In genomic region chr2:161419338-161419965, GRCh38 we compare ENCODE assay signal across 18 cellular contexts. TPM values are rescaled to one million over a fixed set of nuclear protein-coding genes. Genes with fewer than 3 reads are reported as not detected.
DNase-seq lines count a peak whose midpoint lies in the region; ATAC-seq, FAIRE-seq and TF ChIP-seq lines count a peak whose summit lies in the region.
"Had no signal": no experiment of that assay in that cellular context is flagged by ENCODE, and none has a peak within 500 bp of the region (broad histone marks: within the 10 kb centered on the region; RNA-seq: fewer than 3 reads in every experiment).

No MANE protein-coding gene starts in this region.

- POLR2A ChIA-PET in GM12878 (lab: Charles Lee), result no interaction called here

- WGBS in GM12878 (ENCODE audit: insufficient coverage, insufficient replicate concordance, low lambda C conversion rate, missing lambda C conversion rate), result 38% methylated on average over 3 of the region's 3 CpGs
- 72% methylated on average over 3 of the region's 3 CpGs for WGBS in mammary epithelial cell (ENCODE audit: low coverage, missing lambda C conversion rate)

- no peaks in the 10 kb centered on the region for H3K9me3 Mint-ChIP-seq in stimulated activated naive CD8-positive, alpha-beta T cell treated with anti-CD3 and anti-CD28 coated beads, Interleukin-15, Interleukin-2, amounts not matched to agents 100 ng/mL and 50 ng/mL, for 24 hours
- peaks cover 3% of the 10 kb centered on the region for H3K9me3 Mint-ChIP-seq in nephron progenitor cell

- H3K4me3 ChIP-seq in GM12878 (peak overlapping the region; percentile 36; the same call in 1 of the 2 replicates), mammary epithelial cell (replicated peaks in 1 of 3; ENCODE audit: insufficient read depth in 1 of 3, low read depth in 2 of 3, low read length in 3 of 3) (no peak overlapping the region)
- H3K4me3 ChIP-seq: mucosa of descending colon, thyroid gland had no signal

- H3K36me3 Mint-ChIP-seq in stimulated activated naive CD8-positive, alpha-beta T cell treated with anti-CD3 and anti-CD28 coated beads, Interleukin-15, Interleukin-2, amounts not matched to agents 100 ng/mL and 50 ng/mL, for 24 hours (ENCODE audit: low read depth), result peaks cover 6% of the 10 kb centered on the region
- no peaks in the 10 kb centered on the region for H3K36me3 Mint-ChIP-seq in nephron progenitor cell (ENCODE audit: low read depth)

- no peak for DNase-seq in stimulated activated naive CD8-positive, alpha-beta T cell treated with anti-CD3 and anti-CD28 coated beads, Interleukin-15, Interleukin-2, amounts not matched to agents 100 U/mL and 50 U/mL, for 24 hours
- DNase-seq in GM12878 (ENCODE audit: low read depth, low spot score) (no peak), nephron progenitor cell (no peak), mammary epithelial cell (no peak), dermis blood vessel endothelial cell (no peak)
- DNase-seq in effector CD4-positive, alpha-beta T cell, result no peak
- DNase-seq: activated CD4-positive, alpha-beta T cell treated with anti-CD3 and anti-CD28 coated beads, Interleukin-2, amount 50 U/mL, for 1 hour; activated gamma-delta T cell treated with Interleukin-2 at 50 U/mL for 16 hours; effector memory CD4-positive, alpha-beta T cell; NCI-H1436 treated with DMSO at 0.1 percent for 48 hours; thyroid gland had no signal

- TF ChIP-seq POLR2A in GM12878 (IDR thresholded peaks at IDR 0.05; ENCODE audit: low read depth, low read length), result no peak

- H3K9ac ChIP-seq in GM12878 (ENCODE audit: control insufficient read depth, insufficient read depth, low read length) (no peak overlapping the region), mammary epithelial cell (ENCODE audit: insufficient read depth, low read length) (no peak overlapping the region)

- dilution Hi-C loops in mammary epithelial cell (cut with HindIII; ENCODE audit: low sequenced_read_pairs), result no loop called here

- no peaks in the 10 kb centered on the region; the same call in 2 of the 3 replicates for H3K9me3 ChIP-seq in GM12878 (replicated peaks; ENCODE audit: control insufficient read depth, insufficient read depth, low read length)
- no peaks in the 10 kb centered on the region for H3K9me3 ChIP-seq in mammary epithelial cell (replicated peaks; ENCODE audit: insufficient read depth, low read length)
- H3K9me3 ChIP-seq: mucosa of descending colon, thyroid gland had no signal

- no peak overlapping the region for H3K27ac ChIP-seq in GM12878 (ENCODE audit: control insufficient read depth, insufficient read depth)
- H3K27ac ChIP-seq in mammary epithelial cell (ENCODE audit: insufficient read depth, low read depth, low read length), result no peak overlapping the region
- H3K27ac ChIP-seq: thyroid gland had no signal

- no peaks in the 10 kb centered on the region for H4K20me1 ChIP-seq in GM12878 (ENCODE audit: control insufficient read depth, insufficient read depth)
- H4K20me1 ChIP-seq in mammary epithelial cell (ENCODE audit: insufficient read depth, low read length), result peaks cover 2% of the 10 kb centered on the region

- H2AFZ ChIP-seq in GM12878 (ENCODE audit: control insufficient read depth, low read depth, low read length) (no peak overlapping the region), mammary epithelial cell (ENCODE audit: low read depth, low read length) (no peak overlapping the region)

- peaks cover 90% of the 10 kb centered on the region for H3K27me3 Mint-ChIP-seq in stimulated activated naive CD8-positive, alpha-beta T cell treated with anti-CD3 and anti-CD28 coated beads, Interleukin-15, Interleukin-2, amounts not matched to agents 100 ng/mL and 50 ng/mL, for 24 hours
- H3K27me3 Mint-ChIP-seq in nephron progenitor cell (ENCODE audit: low read depth, poor library complexity), result peaks cover 100% of the 10 kb centered on the region

- ATAC-seq in stimulated activated naive CD8-positive, alpha-beta T cell treated with anti-CD3 and anti-CD28 coated beads, Interleukin-15, Interleukin-2, amounts not matched to agents 100 U/mL and 50 U/mL, for 24 hours, result no peak
- ATAC-seq in GM12878, result no peak
- ATAC-seq in HG03196 (IDR thresholded peaks at IDR 0.05; ENCODE audit: unreplicated experiment), result no peak
- ATAC-seq: left ventricle myocardium superior, right cardiac atrium had no signal

- no peak for TF ChIP-seq EP300 in GM12878 (IDR thresholded peaks at IDR 0.05; ENCODE audit: borderline replicate concordance in 1 of 2, control insufficient read depth in 1 of 2, low read depth in 2 of 2, low read length in 2 of 2)

- in situ Hi-C loops in GM12878 (cut with MboI), result no loop called here
- in situ Hi-C loops in mammary epithelial cell (cut with MboI; ENCODE audit: low sequenced_read_pairs in 2 of 2), result no loop called here

- BruUV-seq in GM12878 (replicated peaks; lab: Mats Ljungman, UMichigan), result no TSS peak
- BruUV-seq in mammary epithelial cell (replicated peaks; lab: Mats Ljungman, UMichigan), result no TSS peak

- H3K4me1 Mint-ChIP-seq in stimulated activated naive CD8-positive, alpha-beta T cell treated with anti-CD3 and anti-CD28 coated beads, Interleukin-15, Interleukin-2, amounts not matched to agents 100 ng/mL and 50 ng/mL, for 24 hours (ENCODE audit: low read depth), result peaks cover 58% of the 10 kb centered on the region
- H3K4me1 Mint-ChIP-seq in nephron progenitor cell, result peaks cover 36% of the 10 kb centered on the region

- H3K4me2 ChIP-seq in GM12878 (ENCODE audit: control insufficient read depth, insufficient read depth) (no peak overlapping the region), mammary epithelial cell (ENCODE audit: insufficient read depth, low read depth, low read length) (no peak overlapping the region)

- FAIRE-seq in GM12878 (lab: Jason Lieb, UNC), result no peak

- no peak for TF ChIP-seq RAD21 in GM12878 (IDR thresholded peaks at IDR 0.05; ENCODE audit: insufficient read depth, low read depth, low read length)

- peaks cover 5% of the 10 kb centered on the region; the same call in 1 of the 2 replicates for H3K4me1 ChIP-seq in GM12878 (ENCODE audit: control insufficient read depth, insufficient read depth, low read length)
- H3K4me1 ChIP-seq in mammary epithelial cell (ENCODE audit: insufficient read depth, low read length), result peaks cover 24% of the 10 kb centered on the region

- CTCF ChIA-PET in GM12878 (lab: Yijun Ruan, JAX), result interaction anchor here (1.3 kb wide), 1 partner anchor 31 kb away, joined by 3 read pairs; no protein-coding TSS in a partner anchor
- CTCF ChIA-PET in mammary epithelial cell (lab: Charles Lee; ENCODE audit: low non-redundant PET), result no interaction called here

- RAD21 ChIA-PET in GM12878 (lab: Charles Lee; ENCODE audit: unreplicated experiment), result no interaction called here

- H3K36me3 ChIP-seq in GM12878 (ENCODE audit: control insufficient read depth in 2 of 2, insufficient read depth in 2 of 2, low read length in 1 of 2), result no peaks in the 10 kb centered on the region
- H3K36me3 ChIP-seq in mammary epithelial cell (ENCODE audit: insufficient read depth, low read length), result no peaks in the 10 kb centered on the region
- H3K36me3 ChIP-seq: thyroid gland had no signal

- H3K4me3 Mint-ChIP-seq in stimulated activated naive CD8-positive, alpha-beta T cell treated with anti-CD3 and anti-CD28 coated beads, Interleukin-15, Interleukin-2, amounts not matched to agents 100 ng/mL and 50 ng/mL, for 24 hours, result peak overlapping the region; percentile 45
- peak overlapping the region; percentile 44 for H3K4me3 Mint-ChIP-seq in nephron progenitor cell

- SMC1A ChIA-PET in GM12878 (lab: Charles Lee; ENCODE audit: uncharacterized antibody, unreplicated experiment), result interaction anchor here (0.6 to 0.9 kb wide), 2 partner anchors 17 to 33 kb away, joined by 3 read pairs; no protein-coding TSS in a partner anchor

- H3K27me3 ChIP-seq in GM12878 (replicated peaks in 1 of 2; ENCODE audit: control insufficient read depth in 2 of 2, insufficient read depth in 2 of 2, low read length in 1 of 2) (peaks cover 27 to 56% of the 10 kb centered on the region in 2 experiments), mammary epithelial cell (ENCODE audit: insufficient read depth, low read length) (peaks cover 62% of the 10 kb centered on the region)

- intact Hi-C loops in GM12878 (cut with micrococcal nuclease; ENCODE audit: unreplicated experiment), result no loop called here
- intact Hi-C loops in mammary epithelial cell (cut with micrococcal nuclease), result no loop called here

- H3K79me2 ChIP-seq in GM12878 (ENCODE audit: control insufficient read depth, insufficient read depth, low read length), result no peaks in the 10 kb centered on the region
- H3K79me2 ChIP-seq in mammary epithelial cell (ENCODE audit: insufficient read depth, low read length), result no peaks in the 10 kb centered on the region

- H3K27ac Mint-ChIP-seq in stimulated activated naive CD8-positive, alpha-beta T cell treated with anti-CD3 and anti-CD28 coated beads, Interleukin-15, Interleukin-2, amounts not matched to agents 100 ng/mL and 50 ng/mL, for 24 hours, result no peak overlapping the region
- no peak overlapping the region for H3K27ac Mint-ChIP-seq in nephron progenitor cell

- TF ChIP-seq CTCF in GM12878 (IDR thresholded peaks at IDR 0.05 in 2 of 3, conservative IDR thresholded peaks at IDR 0.05 in 1 of 3; ENCODE audit: control insufficient read depth in 2 of 3, extremely low read depth in 1 of 3, insufficient read depth in 1 of 3, low read depth in 3 of 3, low read length in 3 of 3) (no peak), nephron progenitor cell (IDR thresholded peaks at IDR 0.05) (no peak), mammary epithelial cell (conservative IDR thresholded peaks at IDR 0.05 in 1 of 2, IDR thresholded peaks at IDR 0.05 in 1 of 2; ENCODE audit: extremely low read depth in 1 of 2, insufficient read depth in 1 of 2, low read depth in 1 of 2, low read length in 2 of 2) (no peak)

RNA-seq across cellular contexts. Expression of gene TBR1, which starts 3.4 kb away (rescaled TPM):
- 0.12 TPM in 1 of 2 replicates, not detected in the other for total RNA-seq in GM12878 (2013; cell fraction: nucleolus; rRNA removed)
- total RNA-seq in GM12878 (2014; rRNA removed) (not detected in 2 replicates), GM12878 (2014; rRNA removed; fragmentation: Illumina TruSeq; extraction: Trizol) (not detected in 2 replicates), GM12878 (2021) (not detected in 2 replicates), mammary epithelial cell (under 1 TPM in 1 of 2 donors, not detected in 1; under 0.01 TPM), dermis blood vessel endothelial cell (not detected in 2 replicates)
- polyA plus RNA-seq in GM12878 (2011; ENCODE audit: low read depth), result not detected
- polyA plus RNA-seq in GM12878 (2011; rRNA removed) (0.01 and 0.10 TPM in 2 replicates), GM12878 (2014; fragmentation: Illumina TruSeq; extraction: Trizol) (0.14 TPM in 1 of 2 replicates, not detected in the other), GM12878 (2014; fragmentation: Nextera tagmentation; extraction: Ambion mirVana) (not detected), GM12878 (2014; rRNA removed) (not detected in 2 replicates), GM12878 (2016; fragmentation: Nextera tagmentation; extraction: Ambion mirVana) (not detected), mammary epithelial cell (not detected)
- 0.02 TPM in 1 of 2 replicates, not detected in the other for polyA plus RNA-seq in GM12878 (2011; cell fraction: cytosol; rRNA removed)
- 0.04 and 0.10 TPM in 2 replicates for polyA plus RNA-seq in GM12878 (2011; cell fraction: nucleus; rRNA removed)
- not detected in 2 replicates for polyA plus RNA-seq in GM12878 (2012)
- 0.05 and 0.07 TPM in 2 replicates for polyA minus RNA-seq in GM12878 (2011; rRNA and poly(A)+ RNA removed)
- not detected in 2 replicates for polyA minus RNA-seq in GM12878 (2011; cell fraction: cytosol; rRNA and poly(A)+ RNA removed)
- polyA minus RNA-seq in GM12878 (2011; cell fraction: nucleus; rRNA and poly(A)+ RNA removed), result 0.19 and 0.36 TPM in 2 replicates
- polyA minus RNA-seq in mammary epithelial cell, result not detected
- total RNA-seq: fibroblast of lung, left ventricle myocardium superior, mucosa of descending colon, osteoblast, right cardiac atrium had no signal
- polyA plus RNA-seq: fibroblast of lung had no signal
